In genomic region chr19:19775891-19776205, GRCh38 we compare ENCODE assay signal across 8 cellular contexts. TPM values are rescaled to one million over a fixed set of nuclear protein-coding genes. Genes with fewer than 3 reads are reported as not detected.
DNase-seq lines count a peak whose midpoint lies in the region; ATAC-seq and TF ChIP-seq lines count a peak whose summit lies in the region.

No MANE protein-coding gene starts in this region.

- H3K4me2 ChIP-seq in skeletal muscle satellite cell (ENCODE audit: low read length): peak overlapping the region; percentile 96

- DNase-seq in GM12865 (ENCODE audit: low read depth) (no peak), NCI-H1048 (lab: John Stamatoyannopoulos, UW) (no peak), OCI-M2 (lab: John Stamatoyannopoulos, UW; ENCODE audit: unreplicated experiment) (no peak)

- 0% methylated on average over 4 to 6 of the region's 11 CpGs for WGBS in gastroesophageal sphincter (ENCODE audit: low coverage in 1 of 2), 2 donors

- H3K36me3 ChIP-seq in gastroesophageal sphincter (no peaks in the 10 kb centered on the region), skeletal muscle satellite cell (ENCODE audit: insufficient read depth, low read length) (no peaks in the 10 kb centered on the region)

- H3K4me1 ChIP-seq in gastroesophageal sphincter: peaks cover 0 to 37% (median 16%) of the 10 kb centered on the region in 3 donors
- H3K4me1 ChIP-seq in skeletal muscle satellite cell (ENCODE audit: control insufficient read depth, insufficient read depth, low read length): peaks cover 5% of the 10 kb centered on the region

- TF ChIP-seq CTCF in GM12865 (IDR thresholded peaks at IDR 0.05; ENCODE audit: insufficient read depth, low read depth, low read length, missing control alignments) (no peak), gastroesophageal sphincter (IDR thresholded peaks at IDR 0.05) (no peak)

- H3K9me3 ChIP-seq in gastroesophageal sphincter (no peaks in the 10 kb centered on the region), skeletal muscle satellite cell (replicated peaks; ENCODE audit: low read length) (no peaks in the 10 kb centered on the region)

- TF ChIP-seq EP300 in gastroesophageal sphincter (IDR thresholded peaks at IDR 0.05): no peak

- peak overlapping the region; percentile 72 for H3K4me3 ChIP-seq in GM12865 (ENCODE audit: low read depth, low read length)
- H3K4me3 ChIP-seq in gastroesophageal sphincter: peak overlapping the region; percentile 76 to 78
- H3K4me3 ChIP-seq in skeletal muscle satellite cell (ENCODE audit: low read length): peak overlapping the region; percentile 91

- peak overlapping the region in 3 of 4 donors; percentile 79 to 81 (median 81) for H3K27ac ChIP-seq in gastroesophageal sphincter

- H3K9ac ChIP-seq in skeletal muscle satellite cell (ENCODE audit: low read depth, low read length): peak overlapping the region; percentile 86

- no peaks in the 10 kb centered on the region for H3K27me3 ChIP-seq in gastroesophageal sphincter
- H3K27me3 ChIP-seq in skeletal muscle satellite cell (ENCODE audit: control insufficient read depth, insufficient read depth, low read length): no peaks in the 10 kb centered on the region

- no peak for TF ChIP-seq POLR2A in gastroesophageal sphincter (IDR thresholded peaks at IDR 0.05)

- ATAC-seq in HG02642 (IDR thresholded peaks at IDR 0.05; ENCODE audit: poor library complexity, unreplicated experiment) (peak; percentile 31), SK-N-SH treated with all-trans-retinoic acid at 6 μM for 48 hours (peak; percentile 20), gastroesophageal sphincter (no peak), GM19328 (IDR thresholded peaks at IDR 0.05; ENCODE audit: unreplicated experiment) (no peak)

TF ChIP-seq in SK-N-SH treated with all-trans-retinoic acid at 6 μM for 48 hours, 23 proteins besides CTCF, POLR2A, EP300 and RAD21:
- TF ChIP-seq CSDC2 (CRISPR knock-in tag; IDR thresholded peaks at IDR 0.05) (no peak), SNAI2 (CRISPR knock-in tag; IDR thresholded peaks at IDR 0.05) (no peak), POU6F1 (CRISPR knock-in tag; IDR thresholded peaks at IDR 0.05; ENCODE audit: borderline replicate concordance, low read depth) (no peak), ZNF70 (CRISPR knock-in tag; IDR thresholded peaks at IDR 0.05) (no peak), RARB (CRISPR knock-in tag; IDR thresholded peaks at IDR 0.05) (no peak), ZC3H10 (CRISPR knock-in tag; IDR thresholded peaks at IDR 0.05) (no peak), ARNTL (CRISPR knock-in tag; IDR thresholded peaks at IDR 0.05; ENCODE audit: borderline replicate concordance, low read depth) (no peak), BACH2 (CRISPR knock-in tag; IDR thresholded peaks at IDR 0.05; ENCODE audit: borderline replicate concordance) (no peak), PATZ1 (CRISPR knock-in tag; IDR thresholded peaks at IDR 0.05; ENCODE audit: borderline replicate concordance) (no peak), ZFP30 (CRISPR knock-in tag; IDR thresholded peaks at IDR 0.05) (no peak), TOX (CRISPR knock-in tag; IDR thresholded peaks at IDR 0.05; ENCODE audit: borderline replicate concordance) (no peak)
- TF ChIP-seq, protein P1, sequence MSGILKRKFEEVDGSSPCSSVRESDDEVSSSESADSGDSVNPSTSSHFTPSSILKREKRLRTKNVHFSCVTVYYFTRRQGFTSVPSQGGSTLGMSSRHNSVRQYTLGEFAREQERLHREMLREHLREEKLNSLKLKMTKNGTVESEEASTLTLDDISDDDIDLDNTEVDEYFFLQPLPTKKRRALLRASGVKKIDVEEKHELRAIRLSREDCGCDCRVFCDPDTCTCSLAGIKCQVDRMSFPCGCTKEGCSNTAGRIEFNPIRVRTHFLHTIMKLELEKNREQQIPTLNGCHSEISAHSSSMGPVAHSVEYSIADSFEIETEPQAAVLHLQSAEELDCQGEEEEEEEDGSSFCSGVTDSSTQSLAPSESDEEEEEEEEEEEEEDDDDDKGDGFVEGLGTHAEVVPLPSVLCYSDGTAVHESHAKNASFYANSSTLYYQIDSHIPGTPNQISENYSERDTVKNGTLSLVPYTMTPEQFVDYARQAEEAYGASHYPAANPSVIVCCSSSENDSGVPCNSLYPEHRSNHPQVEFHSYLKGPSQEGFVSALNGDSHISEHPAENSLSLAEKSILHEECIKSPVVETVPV (CRISPR knock-in tag; IDR thresholded peaks at IDR 0.05): no peak

RNA-seq across cellular contexts. Expression of gene ZNF14, which starts 42.9 kb away (rescaled TPM):
- total RNA-seq in gastroesophageal sphincter: 10 to 100 TPM in 2 of 4 donors, 1 to 10 TPM in 2; 7.4 to 11.4 (median 9.6) TPM
- 4.8 and 5.0 TPM in 2 replicates for total RNA-seq in skeletal muscle satellite cell (2012; rRNA removed)

RNA-seq across cellular contexts. Expression of gene ZNF506, which starts 45.7 kb away (rescaled TPM):
- 10 to 100 TPM; 17.7 to 34.2 (median 25.9) TPM for total RNA-seq in gastroesophageal sphincter
- 3.9 and 7.9 TPM in 2 replicates for total RNA-seq in skeletal muscle satellite cell (2012; rRNA removed)

Comparison
In these comparisons a context has a peak if more than half of its experiments do, and no peak if none do; other contexts are left out.
1. ATAC-seq: peak in HG02642 (single experiment) and SK-N-SH treated with all-trans-retinoic acid at 6 μM for 48 hours (single experiment); none in gastroesophageal sphincter (single experiment) and GM19328 (single experiment).
2. Peak in every context shown above with its lines, with median percentiles within 50 percentile points of each other: H3K4me3 ChIP-seq.